Comparison of ENCODE assay signal across 10 cellular contexts in the genomic region with DNA sequence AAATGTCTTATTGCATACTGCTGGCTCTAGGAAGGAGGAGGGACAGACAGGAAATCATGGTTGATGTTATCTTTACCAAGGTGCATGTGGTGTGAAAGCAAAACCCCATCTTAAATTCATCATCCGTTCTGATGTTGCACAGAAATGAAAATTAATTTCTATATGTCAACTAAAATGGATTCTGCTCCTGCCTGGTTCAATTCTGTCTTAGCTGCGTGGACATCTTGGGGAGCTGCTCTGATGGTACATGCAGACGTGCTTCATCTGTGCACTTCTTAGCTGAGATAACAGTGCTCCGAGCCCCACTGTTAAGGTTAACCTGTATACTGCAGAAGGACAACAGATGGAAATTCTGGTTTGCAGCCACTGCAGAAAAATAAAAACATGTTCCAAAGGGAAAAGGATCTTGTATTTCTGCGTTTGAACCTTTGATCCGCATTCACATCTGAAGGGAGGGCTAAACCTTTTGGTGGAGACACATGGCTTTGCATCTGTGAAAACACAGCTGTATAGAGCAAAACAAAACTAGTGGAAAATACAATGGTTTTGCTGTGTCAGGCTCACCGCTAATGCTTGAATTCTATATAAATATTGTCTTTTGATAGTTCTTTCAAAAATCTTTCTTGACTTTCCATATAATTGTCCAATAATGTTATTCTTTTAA. TPM values are rescaled to one million over a fixed set of nuclear protein-coding genes. Genes with fewer than 3 reads are reported as not detected.
DNase-seq lines count a peak whose midpoint lies in the region; ATAC-seq and TF ChIP-seq lines count a peak whose summit lies in the region.
"Had no signal": no experiment of that assay in that cellular context is flagged by ENCODE, and none has a peak within 500 bp of the region (broad histone marks: within the 10 kb centered on the region; RNA-seq: fewer than 3 reads in every experiment).

No MANE protein-coding gene starts in this region.

- peak overlapping the region; percentile 37 for H3K27ac Mint-ChIP-seq in stimulated activated naive CD8-positive, alpha-beta T cell treated with anti-CD3 and anti-CD28 coated beads, Interleukin-15, Interleukin-2, amounts not matched to agents 100 ng/mL and 50 ng/mL, for 24 hours
- peak overlapping the region; percentile 81 for H3K27ac Mint-ChIP-seq in activated CD4-positive, alpha-beta memory T cell treated with anti-CD3 and anti-CD28 coated beads, Interleukin-2, amount 10 ng/mL, durations not matched to agents 7 days and 5 days
- H3K27ac Mint-ChIP-seq in glutamatergic neuron (ENCODE audit: unreplicated experiment): peak overlapping the region; percentile 76

- DNase-seq in stimulated activated naive CD8-positive, alpha-beta T cell treated with anti-CD3 and anti-CD28 coated beads, Interleukin-15, Interleukin-2, amounts not matched to agents 100 U/mL and 50 U/mL, for 24 hours: no peak
- peak; percentile 39 for DNase-seq in activated CD4-positive, alpha-beta memory T cell treated with anti-CD3 and anti-CD28 coated beads, Interleukin-2, amount 10 ng/mL, durations not matched to agents 7 days and 5 days
- DNase-seq in glutamatergic neuron (no peak), upper lobe of right lung (no peak), T1000 (lab: John Stamatoyannopoulos, UW) (no peak)

- no peak for ATAC-seq in stimulated activated naive CD8-positive, alpha-beta T cell treated with anti-CD3 and anti-CD28 coated beads, Interleukin-15, Interleukin-2, amounts not matched to agents 100 U/mL and 50 U/mL, for 24 hours
- ATAC-seq in upper lobe of right lung (no peak), GM19455 (IDR thresholded peaks at IDR 0.05; ENCODE audit: unreplicated experiment) (no peak), HG03196 (IDR thresholded peaks at IDR 0.05; ENCODE audit: unreplicated experiment) (no peak)

- peaks cover 41% of the 10 kb centered on the region for H3K4me1 Mint-ChIP-seq in stimulated activated naive CD8-positive, alpha-beta T cell treated with anti-CD3 and anti-CD28 coated beads, Interleukin-15, Interleukin-2, amounts not matched to agents 100 ng/mL and 50 ng/mL, for 24 hours (ENCODE audit: low read depth)
- peaks cover 42% of the 10 kb centered on the region for H3K4me1 Mint-ChIP-seq in activated CD4-positive, alpha-beta memory T cell treated with anti-CD3 and anti-CD28 coated beads, Interleukin-2, amount 10 ng/mL, durations not matched to agents 7 days and 5 days
- peaks cover 34% of the 10 kb centered on the region for H3K4me1 Mint-ChIP-seq in glutamatergic neuron (ENCODE audit: low read depth, unreplicated experiment)

- POLR2A ChIA-PET in activated CD4-positive, alpha-beta memory T cell treated with anti-CD3 and anti-CD28 coated beads, Interleukin-2, amount 10 ng/mL, durations not matched to agents 7 days and 5 days (lab: Charles Lee): interaction anchor here (0.7 to 3.0 kb wide), 10 partner anchors 14 to 1018 kb away, joined by 3 to 11 read pairs (median 6); partner anchors contain the start of genes CLYBL, PCCA, TMTC4 and ZIC2

- H3K36me3 ChIP-seq in upper lobe of right lung: no peaks in the 10 kb centered on the region

- H3K4me3 Mint-ChIP-seq in stimulated activated naive CD8-positive, alpha-beta T cell treated with anti-CD3 and anti-CD28 coated beads, Interleukin-15, Interleukin-2, amounts not matched to agents 100 ng/mL and 50 ng/mL, for 24 hours: peak overlapping the region; percentile 54
- peak overlapping the region; percentile 59 for H3K4me3 Mint-ChIP-seq in activated CD4-positive, alpha-beta memory T cell treated with anti-CD3 and anti-CD28 coated beads, Interleukin-2, amount 10 ng/mL, durations not matched to agents 7 days and 5 days
- H3K4me3 Mint-ChIP-seq in glutamatergic neuron (ENCODE audit: unreplicated experiment): peak overlapping the region; percentile 76

- TF ChIP-seq CTCF in glutamatergic neuron (IDR thresholded peaks at IDR 0.05; ENCODE audit: partially characterized antibody, unreplicated experiment) (no peak), upper lobe of right lung (IDR thresholded peaks at IDR 0.05) (no peak)

- no peaks in the 10 kb centered on the region for H3K36me3 Mint-ChIP-seq in stimulated activated naive CD8-positive, alpha-beta T cell treated with anti-CD3 and anti-CD28 coated beads, Interleukin-15, Interleukin-2, amounts not matched to agents 100 ng/mL and 50 ng/mL, for 24 hours (ENCODE audit: low read depth)
- H3K36me3 Mint-ChIP-seq in activated CD4-positive, alpha-beta memory T cell treated with anti-CD3 and anti-CD28 coated beads, Interleukin-2, amount 10 ng/mL, durations not matched to agents 7 days and 5 days (ENCODE audit: low read depth): no peaks in the 10 kb centered on the region
- H3K36me3 Mint-ChIP-seq in glutamatergic neuron (ENCODE audit: unreplicated experiment): no peaks in the 10 kb centered on the region

- intact Hi-C loops in upper lobe of right lung (cut with DNase I): loop anchor here (10.0 kb wide), 1 partner anchor 858 kb away; no protein-coding TSS in a partner anchor

- no peaks in the 10 kb centered on the region for H3K27me3 ChIP-seq in upper lobe of right lung
- H3K27me3 ChIP-seq: dorsolateral prefrontal cortex had no signal

- H3K27me3 Mint-ChIP-seq in stimulated activated naive CD8-positive, alpha-beta T cell treated with anti-CD3 and anti-CD28 coated beads, Interleukin-15, Interleukin-2, amounts not matched to agents 100 ng/mL and 50 ng/mL, for 24 hours: peaks cover 5% of the 10 kb centered on the region
- H3K27me3 Mint-ChIP-seq in activated CD4-positive, alpha-beta memory T cell treated with anti-CD3 and anti-CD28 coated beads, Interleukin-2, amount 10 ng/mL, durations not matched to agents 7 days and 5 days: peaks cover 14% of the 10 kb centered on the region
- H3K27me3 Mint-ChIP-seq in glutamatergic neuron (ENCODE audit: unreplicated experiment): no peaks in the 10 kb centered on the region

- H3K27ac ChIP-seq in upper lobe of right lung: peak overlapping the region; percentile 75

- peaks cover 11% of the 10 kb centered on the region for H3K4me1 ChIP-seq in upper lobe of right lung
- H3K4me1 ChIP-seq: Caco-2 had no signal

- H3K4me3 ChIP-seq in upper lobe of right lung: no peak overlapping the region

- no peaks in the 10 kb centered on the region for H3K9me3 Mint-ChIP-seq in stimulated activated naive CD8-positive, alpha-beta T cell treated with anti-CD3 and anti-CD28 coated beads, Interleukin-15, Interleukin-2, amounts not matched to agents 100 ng/mL and 50 ng/mL, for 24 hours
- no peaks in the 10 kb centered on the region for H3K9me3 Mint-ChIP-seq in activated CD4-positive, alpha-beta memory T cell treated with anti-CD3 and anti-CD28 coated beads, Interleukin-2, amount 10 ng/mL, durations not matched to agents 7 days and 5 days
- no peaks in the 10 kb centered on the region for H3K9me3 Mint-ChIP-seq in glutamatergic neuron (ENCODE audit: unreplicated experiment)

- CTCF ChIA-PET in activated CD4-positive, alpha-beta memory T cell treated with anti-CD3 and anti-CD28 coated beads, Interleukin-2, amount 10 ng/mL, durations not matched to agents 7 days and 5 days (lab: Charles Lee): interaction anchor here (0.6 to 4.0 kb wide), 50 partner anchors 8 to 1471 kb away, joined by 3 to 39 read pairs (median 4); partner anchors contain the start of genes CLYBL and PCCA

- H3K9me3 ChIP-seq in upper lobe of right lung: no peaks in the 10 kb centered on the region
- H3K9me3 ChIP-seq: Caco-2 had no signal

RNA-seq across cellular contexts. Expression of gene CLYBL, which starts 50.5 kb away (rescaled TPM):
- total RNA-seq in activated CD4-positive, alpha-beta memory T cell treated with anti-CD3 and anti-CD28 coated beads, Interleukin-2, amount 10 ng/mL, durations not matched to agents 7 days and 5 days: 1 to 10 TPM; 4.2 to 4.9 TPM
- total RNA-seq in glutamatergic neuron (ENCODE audit: unreplicated experiment): 4.6 TPM
- 4.3 TPM for total RNA-seq in upper lobe of right lung
